9 cellular contexts compared by ENCODE assay signal in genomic region chr9:806285-807156, GRCh38. TPM values are rescaled to one million over a fixed set of nuclear protein-coding genes. Genes with fewer than 3 reads are reported as not detected.
DNase-seq lines count a peak whose midpoint lies in the region; ATAC-seq and TF ChIP-seq lines count a peak whose summit lies in the region.
"Had no signal": no experiment of that assay in that cellular context is flagged by ENCODE, and none has a peak within 500 bp of the region (broad histone marks: within the 10 kb centered on the region; RNA-seq: fewer than 3 reads in every experiment).

No MANE protein-coding gene starts in this region.

- peaks cover 0 to 2% (median 0%) of the 10 kb centered on the region in 4 donors for H3K4me1 ChIP-seq in liver (ENCODE audit: control insufficient read depth in 4 of 4, insufficient read depth in 4 of 4, low read length in 3 of 4)

- in situ Hi-C loops in GM13976 (cut with MboI; ENCODE audit: low sequenced_read_pairs, unreplicated experiment): no loop called here

- no peaks in the 10 kb centered on the region for H3K9me3 ChIP-seq in liver (ENCODE audit: control insufficient read depth in 4 of 4, low read length in 3 of 4)

- peak; percentile 89 to 92 for TF ChIP-seq RAD21 in liver (IDR thresholded peaks at IDR 0.05)

- no peak for DNase-seq in AG09319 (ENCODE audit: extremely low read depth, low read depth)
- peak; percentile 53 for DNase-seq in GM13976 (ENCODE audit: low spot score)
- peak; percentile 5 for DNase-seq in NCI-H2227 treated with DMSO at 0.1 percent for 48 hours (lab: John Stamatoyannopoulos, UW)
- DNase-seq in cerebellum (ENCODE audit: low spot score): peak; percentile 51

- H3K4me3 ChIP-seq in liver (ENCODE audit: low read depth in 1 of 3, low read length in 3 of 3): no peak overlapping the region

- TF ChIP-seq CTCF in AG09319 (IDR thresholded peaks at IDR 0.05; ENCODE audit: low read depth, low read length) (peak; percentile 77), GM13976 (IDR thresholded peaks at IDR 0.05; ENCODE audit: borderline replicate concordance, control extremely low read depth, extremely low read depth, insufficient read depth, missing control alignments) (peak; percentile 34), liver (IDR thresholded peaks at IDR 0.05; ENCODE audit: low read depth, low read length, missing input control) (peak; percentile 84)

- no peak overlapping the region for H3K27ac ChIP-seq in liver (ENCODE audit: low read depth in 1 of 2, low read length in 2 of 2)

- H3K9ac ChIP-seq in liver (ENCODE audit: low read depth in 1 of 2, low read length in 2 of 2): no peak overlapping the region

- H3K36me3 ChIP-seq in liver (ENCODE audit: control insufficient read depth in 4 of 4, insufficient read depth in 3 of 4, low read depth in 1 of 4, low read length in 3 of 4): no peaks in the 10 kb centered on the region

- ATAC-seq in HG02970 (IDR thresholded peaks at IDR 0.05; ENCODE audit: low FRiP score, unreplicated experiment) (no peak), GM18858 (IDR thresholded peaks at IDR 0.05; ENCODE audit: unreplicated experiment) (no peak), HG03469 (IDR thresholded peaks at IDR 0.05; ENCODE audit: unreplicated experiment) (no peak)

- 43% methylated on average over 8 of the region's 8 CpGs for WGBS in liver

- H3K27me3 ChIP-seq in liver (ENCODE audit: control insufficient read depth in 4 of 4, insufficient read depth in 4 of 4, low read length in 3 of 4): peaks cover 0 to 9% (median 0%) of the 10 kb centered on the region in 4 donors

TF ChIP-seq in liver, 16 proteins besides CTCF, POLR2A, EP300 and RAD21:
- TF ChIP-seq NR2F2 (IDR thresholded peaks at IDR 0.05) (no peak), JUND (IDR thresholded peaks at IDR 0.05) (no peak), YY1 (IDR thresholded peaks at IDR 0.05) (no peak), FOXA1 (IDR thresholded peaks at IDR 0.05) (no peak), RXRA (IDR thresholded peaks at IDR 0.05) (no peak), TAF1 (conservative IDR thresholded peaks at IDR 0.05) (no peak), SP1 (IDR thresholded peaks at IDR 0.05) (no peak), ZBTB33 (IDR thresholded peaks at IDR 0.05) (no peak)

RNA-seq across cellular contexts. Expression of gene DMRT1, which starts 35.0 kb away (rescaled TPM):
- not detected for total RNA-seq in cerebellum
- total RNA-seq in liver: not detected
- polyA plus RNA-seq in liver: not detected
- total RNA-seq: subcutaneous adipose tissue had no signal

Comparison
In these comparisons a context has a peak if more than half of its experiments do, and no peak if none do; other contexts are left out.
1. CTCF ChIP-seq: peak in every context shown above with its lines; median percentile 84 in liver; 77 in AG09319; 34 in GM13976.